ENCODE assay signal across 1 cellular context in the genomic region with DNA sequence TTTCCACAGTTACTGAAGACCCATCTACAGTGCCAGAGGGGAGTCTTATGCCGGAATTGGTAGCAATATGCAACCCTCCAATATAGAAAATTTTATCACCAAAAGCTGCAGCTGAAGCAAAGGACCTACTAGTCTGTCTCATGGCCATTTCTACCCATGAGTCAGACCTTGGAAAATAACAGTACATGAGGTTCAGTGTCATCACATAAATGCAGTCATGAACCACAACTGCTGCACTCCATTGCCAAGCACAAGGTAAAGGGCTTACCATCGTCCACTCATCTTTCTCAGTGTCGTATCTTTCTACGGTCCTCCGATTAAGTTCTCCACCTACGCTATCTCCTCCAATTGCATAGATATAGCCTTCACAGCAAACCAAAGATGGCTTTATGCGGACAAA.
TF ChIP-seq lines count a peak whose summit lies in the region.

No MANE protein-coding gene starts in this region.

TF ChIP-seq in endothelial cell of umbilical vein, 7 proteins besides CTCF, POLR2A, EP300 and RAD21 (continued from another document):
- TF ChIP-seq, protein P1, sequence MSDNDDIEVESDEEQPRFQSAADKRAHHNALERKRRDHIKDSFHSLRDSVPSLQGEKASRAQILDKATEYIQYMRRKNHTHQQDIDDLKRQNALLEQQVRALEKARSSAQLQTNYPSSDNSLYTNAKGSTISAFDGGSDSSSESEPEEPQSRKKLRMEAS (IDR thresholded peaks at IDR 0.05; ENCODE audit: insufficient read depth, insufficient read length) = no peak
- TF ChIP-seq JUN (IDR thresholded peaks at IDR 0.05; ENCODE audit: borderline replicate concordance, insufficient read depth, insufficient read length, low read depth) = no peak
